In genomic region chr13:43545317-43545874, GRCh38 we compare ENCODE assay signal across 23 cellular contexts.
DNase-seq lines count a peak whose midpoint lies in the region; FAIRE-seq and TF ChIP-seq lines count a peak whose summit lies in the region.
"Had no signal": no experiment of that assay in that cellular context is flagged by ENCODE, and none has a peak within 500 bp of the region (broad histone marks: within the 10 kb centered on the region; RNA-seq: fewer than 3 reads in every experiment).

No MANE protein-coding gene starts in this region.

- H3K36me3 ChIP-seq in esophagus muscularis mucosa (no peaks in the 10 kb centered on the region), kidney (ENCODE audit: control insufficient read depth in 1 of 2, insufficient read depth in 2 of 2, low read length in 2 of 2) (no peaks in the 10 kb centered on the region), testis (ENCODE audit: low read depth, missing control alignments) (no peaks in the 10 kb centered on the region)
- H3K36me3 ChIP-seq: SJCRH30, stomach had no signal

- H3K27ac ChIP-seq in esophagus muscularis mucosa (replicated peaks in 1 of 4): peak overlapping the region; percentile 23 to 66 (median 62)
- peak overlapping the region in 1 of 2 donors; percentile 54 for H3K27ac ChIP-seq in kidney (ENCODE audit: low read depth in 2 of 2, low read length in 2 of 2)
- peak overlapping the region; percentile 33 to 60 for H3K27ac ChIP-seq in testis
- H3K27ac ChIP-seq: KMS-11, SJCRH30 had no signal

- H3K27me3 ChIP-seq in esophagus muscularis mucosa (no peaks in the 10 kb centered on the region), testis (no peaks in the 10 kb centered on the region)
- H3K27me3 ChIP-seq: SJCRH30, stomach had no signal

- H3K9me3 ChIP-seq in esophagus muscularis mucosa: no peaks in the 10 kb centered on the region
- H3K9me3 ChIP-seq in kidney (ENCODE audit: control insufficient read depth in 1 of 2, low read length in 2 of 2): no peaks in the 10 kb centered on the region
- H3K9me3 ChIP-seq in testis: no peaks in the 10 kb centered on the region
- H3K9me3 ChIP-seq: mucosa of descending colon, SJCRH30, stomach had no signal

- TF ChIP-seq POLR2A in esophagus muscularis mucosa (IDR thresholded peaks at IDR 0.05; ENCODE audit: low read depth) (no peak), testis (IDR thresholded peaks at IDR 0.05) (no peak)

- DNase-seq in LNCaP clone FGC (ENCODE audit: low read depth): peak; percentile 65
- DNase-seq in esophagus muscularis mucosa (ENCODE audit: extremely low spot score): no peak
- peak; percentile 71 for DNase-seq in kidney
- peak; percentile 27 for DNase-seq in testis
- no peak for DNase-seq in kidney tubule cell (ENCODE audit: low spot score)
- DNase-seq in SW 1271 (lab: John Stamatoyannopoulos, UW): no peak
- no peak for DNase-seq in cerebellar cortex (ENCODE audit: low spot score)
- DNase-seq: activated CD4-positive, alpha-beta memory T cell treated with anti-CD3 and anti-CD28 coated beads for 36 hours; activated naive CD8-positive, alpha-beta T cell treated with anti-CD3 and anti-CD28 coated beads for 36 hours; activated T-cell treated with anti-CD3 and anti-CD28 coated beads, Interleukin-2, amount 50 U/mL, for 4 hours; effector CD8-positive, alpha-beta T cell; mucosa of descending colon; NCI-H2171; NCI-H82; PC-3; retina; SJCRH30; stimulated activated CD4-positive, alpha-beta T cell treated with anti-CD3 and anti-CD28 coated beads, Interleukin-1b, Interleukin-23, amount 100 ng/mL, for 48 hours; stomach; T-helper 17 cell had no signal

- no peak overlapping the region for H3K9ac ChIP-seq in kidney (ENCODE audit: low read length in 2 of 2)
- H3K9ac ChIP-seq: KMS-11 had no signal

- no peak overlapping the region for H3K4me3 ChIP-seq in LNCaP clone FGC (ENCODE audit: low read depth, low read length)
- no peak overlapping the region for H3K4me3 ChIP-seq in esophagus muscularis mucosa
- H3K4me3 ChIP-seq in kidney (ENCODE audit: low read length in 2 of 2): no peak overlapping the region
- no peak overlapping the region for H3K4me3 ChIP-seq in testis
- H3K4me3 ChIP-seq: mucosa of descending colon, SJCRH30, stomach had no signal

- TF ChIP-seq CTCF in LNCaP clone FGC (IDR thresholded peaks at IDR 0.05; ENCODE audit: control insufficient read depth, extremely low read depth, insufficient read depth) (no peak), esophagus muscularis mucosa (IDR thresholded peaks at IDR 0.05) (no peak), kidney (IDR thresholded peaks at IDR 0.05; ENCODE audit: borderline replicate concordance, extremely low read depth, insufficient read depth) (no peak), testis (IDR thresholded peaks at IDR 0.05) (no peak)

- no peak for TF ChIP-seq EP300 in esophagus muscularis mucosa (IDR thresholded peaks at IDR 0.05)

- intact Hi-C loops in esophagus muscularis mucosa (cut with DNase I): no loop called here
- intact Hi-C loops in kidney (cut with DNase I): no loop called here
- intact Hi-C loops in testis (cut with DNase I; ENCODE audit: low total_unique reads): no loop called here

- no peak for FAIRE-seq in kidney (lab: Jason Lieb, UNC)
- FAIRE-seq: D721Med, G401.6 had no signal

- 70% methylated on average over 4 of the region's 4 CpGs for WGBS in esophagus muscularis mucosa
- WGBS in testis, 2 donors: 21 to 71% methylated on average over 4 of the region's 4 CpGs

- H3K4me1 ChIP-seq in esophagus muscularis mucosa (peaks cover 27 to 48% (median 42%) of the 10 kb centered on the region in 4 donors), kidney (ENCODE audit: control insufficient read depth in 1 of 2, insufficient read depth in 1 of 2, low read depth in 1 of 2, low read length in 2 of 2) (peaks cover 0 to 5% of the 10 kb centered on the region in 2 donors), testis (peaks cover 23% of the 10 kb centered on the region)

Comparison
In these comparisons a context has a peak if more than half of its experiments do, and no peak if none do; other contexts are left out.
1. DNase-seq: peak in LNCaP clone FGC (single experiment), kidney (single experiment) and testis (single experiment); none in esophagus muscularis mucosa (single experiment), kidney tubule cell (single experiment), SW 1271 (0 of 2) and cerebellar cortex (single experiment).